12 cellular contexts compared by ENCODE assay signal in genomic region chr15:63274427-63274826, GRCh38. TPM values are rescaled to one million over a fixed set of nuclear protein-coding genes. Genes with fewer than 3 reads are reported as not detected.
DNase-seq lines count a peak whose midpoint lies in the region; ATAC-seq and TF ChIP-seq lines count a peak whose summit lies in the region.
"Had no signal": no experiment of that assay in that cellular context is flagged by ENCODE, and none has a peak within 500 bp of the region (broad histone marks: within the 10 kb centered on the region; RNA-seq: fewer than 3 reads in every experiment).

No MANE protein-coding gene starts in this region.

- CTCF ChIA-PET in CD4-positive, alpha-beta memory T cell (lab: Charles Lee; ENCODE audit: partially characterized antibody) = interaction anchor here (1.2 to 2.8 kb wide), 3 partner anchors 8 to 108 kb away, joined by 3 to 10 read pairs (median 3); no protein-coding TSS in a partner anchor
- CTCF ChIA-PET in T-cell (lab: Charles Lee) = interaction anchor here in 1 of 2 donors (1.8 kb wide), 1 partner anchor 83 kb away, joined by 4 read pairs; no protein-coding TSS in a partner anchor

- peak; percentile 11 for DNase-seq in AG10803 (ENCODE audit: low read depth)
- DNase-seq in CD4-positive, alpha-beta memory T cell = no peak
- DNase-seq in T-cell = no peak
- DNase-seq in fibroblast of villous mesenchyme (ENCODE audit: low read depth) = peak; percentile 64
- no peak for DNase-seq in dorsolateral prefrontal cortex
- no peak for DNase-seq in NCI-H2107 (lab: John Stamatoyannopoulos, UW)
- DNase-seq: activated effector memory CD4-positive, alpha-beta T cell treated with anti-CD3 and anti-CD28 coated beads, Interleukin-2, amount 50 U/mL, for 16 hours; NCI-H1105; NCI-H82; sigmoid colon had no signal

- H3K36me3 ChIP-seq in CD4-positive, alpha-beta memory T cell (ENCODE audit: insufficient read depth, low read length) = no peaks in the 10 kb centered on the region
- H3K36me3 ChIP-seq: sigmoid colon had no signal

- H3K9me3 ChIP-seq in CD4-positive, alpha-beta memory T cell (ENCODE audit: control insufficient read depth in 1 of 2, low read length in 2 of 2) = no peaks in the 10 kb centered on the region
- H3K9me3 ChIP-seq: sigmoid colon had no signal

- no peaks in the 10 kb centered on the region for H3K27me3 Mint-ChIP-seq in CD4-positive, alpha-beta memory T cell
- no peaks in the 10 kb centered on the region for H3K27me3 Mint-ChIP-seq in T-cell

- H3K27ac Mint-ChIP-seq in CD4-positive, alpha-beta memory T cell = peak overlapping the region in 6 of 7 donors; percentile 5 to 85 (median 44)
- peak overlapping the region; percentile 56 to 66 for H3K27ac Mint-ChIP-seq in T-cell

- H3K4me1 ChIP-seq in CD4-positive, alpha-beta memory T cell (ENCODE audit: insufficient read depth, low read length) = peaks cover 31% of the 10 kb centered on the region

- H3K36me3 Mint-ChIP-seq in CD4-positive, alpha-beta memory T cell = peaks cover 0 to 2% of the 10 kb centered on the region in 2 donors
- H3K36me3 Mint-ChIP-seq in T-cell = peaks cover 4% of the 10 kb centered on the region

- H3K4me3 Mint-ChIP-seq in CD4-positive, alpha-beta memory T cell = peak overlapping the region in 3 of 8 donors; percentile 1 to 11 (median 2)
- H3K4me3 Mint-ChIP-seq in T-cell = no peak overlapping the region

- H3K4me3 ChIP-seq in AG10803 (ENCODE audit: low read length) = no peak overlapping the region
- H3K4me3 ChIP-seq in CD4-positive, alpha-beta memory T cell (ENCODE audit: low read length in 2 of 2) = no peak overlapping the region
- H3K4me3 ChIP-seq in fibroblast of villous mesenchyme (ENCODE audit: low read depth, low read length) = no peak overlapping the region
- H3K4me3 ChIP-seq in dorsolateral prefrontal cortex = no peak overlapping the region
- H3K4me3 ChIP-seq: sigmoid colon, SJSA1 had no signal

- ATAC-seq in T-cell (replicated peaks in 1 of 4) = no peak
- ATAC-seq in GM21367 (IDR thresholded peaks at IDR 0.05; ENCODE audit: unreplicated experiment) = no peak

- intact Hi-C loops in CD4-positive, alpha-beta memory T cell (cut with micrococcal nuclease) = no loop called here
- intact Hi-C loops in dorsolateral prefrontal cortex (cut with DNase I) = loop anchor here in 1 of 2 donors (10.0 kb wide), 1 partner anchor 230 kb away; the partner anchor contains the start of gene TPM1

- POLR2A ChIA-PET in CD4-positive, alpha-beta memory T cell (lab: Charles Lee; ENCODE audit: partially characterized antibody) = interaction anchor here (0.7 to 6.9 kb wide), 5 partner anchors 11 to 327 kb away, joined by 3 to 94 read pairs (median 4); partner anchors contain the start of genes RAB8B and RPS27L
- POLR2A ChIA-PET in T-cell (lab: Charles Lee) = interaction anchor here in 1 of 2 donors (1.1 kb wide), 1 partner anchor 28 kb away, joined by 3 read pairs; no protein-coding TSS in a partner anchor

- no peaks in the 10 kb centered on the region for H3K9me3 Mint-ChIP-seq in CD4-positive, alpha-beta memory T cell
- H3K9me3 Mint-ChIP-seq in T-cell = no peaks in the 10 kb centered on the region

- H3K27me3 ChIP-seq in CD4-positive, alpha-beta memory T cell (ENCODE audit: insufficient read depth, low read length) = no peaks in the 10 kb centered on the region
- no peaks in the 10 kb centered on the region for H3K27me3 ChIP-seq in dorsolateral prefrontal cortex
- H3K27me3 ChIP-seq: sigmoid colon, SJSA1 had no signal

- TF ChIP-seq CTCF in AG10803 (conservative IDR thresholded peaks at IDR 0.05; ENCODE audit: low read length) (no peak), fibroblast of villous mesenchyme (IDR thresholded peaks at IDR 0.05; ENCODE audit: insufficient read depth, low read depth, low read length) (no peak), dorsolateral prefrontal cortex (IDR thresholded peaks at IDR 0.05 in 54 of 56, conservative IDR thresholded peaks at IDR 0.05 in 2 of 56; ENCODE audit: low read depth in 1 of 56, partially characterized antibody in 56 of 56) (no peak)

- peaks cover 22 to 45% (median 32%) of the 10 kb centered on the region in 4 donors for H3K4me1 Mint-ChIP-seq in CD4-positive, alpha-beta memory T cell
- H3K4me1 Mint-ChIP-seq in T-cell = peaks cover 39 to 41% (median 41%) of the 10 kb centered on the region in 3 donors

- H3K27ac ChIP-seq in CD4-positive, alpha-beta memory T cell (ENCODE audit: low read depth, low read length) = no peak overlapping the region
- H3K27ac ChIP-seq in dorsolateral prefrontal cortex = peak overlapping the region in 2 of 59 donors; percentile 8 to 14
- H3K27ac ChIP-seq: sigmoid colon, SJSA1 had no signal

RNA-seq across cellular contexts. Expression of gene APH1B, which starts 3.0 kb away (rescaled TPM):
- total RNA-seq in CD4-positive, alpha-beta memory T cell = 10 to 100 TPM; 23.0 to 28.4 TPM
- 10 to 100 TPM; 11.9 to 13.3 TPM for polyA plus RNA-seq in CD4-positive, alpha-beta memory T cell
- total RNA-seq in T-cell (10 to 100 TPM; 17.0 to 27.4 (median 20.9) TPM), fibroblast of villous mesenchyme (14.5 and 19.9 TPM in 2 replicates), dorsolateral prefrontal cortex (10 to 100 TPM; 12.8 to 48.9 (median 28.4) TPM)

Comparison
In these comparisons a context has a peak if more than half of its experiments do, and no peak if none do; other contexts are left out.
1. DNase-seq: peak in AG10803 (single experiment) and fibroblast of villous mesenchyme (single experiment); none in CD4-positive, alpha-beta memory T cell (0 of 5), T-cell (0 of 34), dorsolateral prefrontal cortex (0 of 10) and NCI-H2107 (single experiment).